ENCODE assay signal across 8 cellular contexts in genomic region chr22:39534591-39535301, GRCh38. TPM values are rescaled to one million over a fixed set of nuclear protein-coding genes. Genes with fewer than 3 reads are reported as not detected.
DNase-seq lines count a peak whose midpoint lies in the region; ATAC-seq and TF ChIP-seq lines count a peak whose summit lies in the region.

No MANE protein-coding gene starts in this region.

- ATAC-seq in heart left ventricle (peak in 3 of 4 donors; percentile 29 to 33 (median 33)), HG03135 (IDR thresholded peaks at IDR 0.05; ENCODE audit: unreplicated experiment) (no peak)

- peaks cover 36% of the 10 kb centered on the region for H3K36me3 Mint-ChIP-seq in Calu3 (ENCODE audit: insufficient read depth, unreplicated experiment)

- H3K4me1 ChIP-seq in HUES64 (ENCODE audit: insufficient read depth, low read length) (peaks cover 36% of the 10 kb centered on the region), heart left ventricle (peaks cover 2 to 33% (median 23%) of the 10 kb centered on the region in 12 donors), prostate gland (replicated peaks) (peaks cover 15% of the 10 kb centered on the region), vagina (peaks cover 38% of the 10 kb centered on the region)

- peak; percentile 87 for DNase-seq in Calu3
- peak; percentile 79 for DNase-seq in SK-N-DZ (ENCODE audit: low spot score)
- peak; percentile 83 for DNase-seq in activated naive CD4-positive, alpha-beta T cell treated with anti-CD3 and anti-CD28 coated beads, Interleukin-2, amount 50 U/mL, for 16 hours
- DNase-seq in heart left ventricle = peak; percentile 76 to 90 (median 84)
- DNase-seq in prostate gland (ENCODE audit: low spot score) = peak; percentile 80
- DNase-seq in vagina (ENCODE audit: extremely low spot score in 2 of 2) = no peak

- peaks cover 14% of the 10 kb centered on the region for H3K36me3 ChIP-seq in HUES64 (ENCODE audit: insufficient read depth, low read length)
- H3K36me3 ChIP-seq in heart left ventricle = peaks cover 0 to 16% (median 6%) of the 10 kb centered on the region in 9 donors
- no peaks in the 10 kb centered on the region for H3K36me3 ChIP-seq in prostate gland
- peaks cover 0 to under 1% of the 10 kb centered on the region in 2 donors for H3K36me3 ChIP-seq in vagina

- H3K9me3 Mint-ChIP-seq in Calu3 (ENCODE audit: low read depth, unreplicated experiment) = no peaks in the 10 kb centered on the region

- 10% methylated on average over 38 of the region's 40 CpGs for WGBS in HUES64
- WGBS in heart left ventricle, 4 donors = 7 to 17% (median 8%) methylated on average over 18 to 40 of the region's 40 CpGs
- WGBS in prostate gland = 8% methylated on average over 40 of the region's 40 CpGs

- H3K4me3 ChIP-seq in HUES64 (ENCODE audit: low read length) = peak overlapping the region; percentile 45
- peak overlapping the region in 4 of 12 donors; percentile 5 to 28 (median 20) for H3K4me3 ChIP-seq in heart left ventricle
- H3K4me3 ChIP-seq in prostate gland = no peak overlapping the region
- peak overlapping the region; percentile 14 to 15 for H3K4me3 ChIP-seq in vagina

- BruUV-seq in Calu3 (replicated peaks; lab: Mats Ljungman, UMichigan) = no TSS peak

- peak overlapping the region; percentile 47; the same call in 1 of the 2 replicates for H3K27ac ChIP-seq in HUES64 (ENCODE audit: low read depth, low read length)
- peak overlapping the region in 1 of 12 donors; percentile 53 for H3K27ac ChIP-seq in heart left ventricle
- H3K27ac ChIP-seq in prostate gland = peak overlapping the region in 1 of 2 donors; percentile 6
- no peak overlapping the region for H3K27ac ChIP-seq in vagina

- no peak overlapping the region for H3K4me3 Mint-ChIP-seq in Calu3 (ENCODE audit: low read depth, unreplicated experiment)

- H3K9me3 ChIP-seq in HUES64 (ENCODE audit: insufficient read depth, low read depth, low read length) (no peaks in the 10 kb centered on the region), heart left ventricle (no peaks in the 10 kb centered on the region), prostate gland (no peaks in the 10 kb centered on the region), vagina (no peaks in the 10 kb centered on the region)

- TF ChIP-seq CTCF in Calu3 (IDR thresholded peaks at IDR 0.05; ENCODE audit: unreplicated experiment) (peak; percentile 95), heart left ventricle (IDR thresholded peaks at IDR 0.05) (peak; percentile 88 to 96 (median 92)), prostate gland (IDR thresholded peaks at IDR 0.05) (peak; percentile 83 to 97 (median 94)), vagina (IDR thresholded peaks at IDR 0.05) (peak; percentile 86 to 97 (median 96))

- CTCF ChIA-PET in Calu3 (lab: Charles Lee) = interaction anchor here (0.6 to 2.1 kb wide), 6 partner anchors 97 to 502 kb away, joined by 3 to 8 read pairs (median 4); partner anchors contain the start of gene TAB1

- intact Hi-C loops in Calu3 (cut with micrococcal nuclease; ENCODE audit: unreplicated experiment) = loop anchor here (5.0 kb wide), 1 partner anchor 503 kb away; no protein-coding TSS in a partner anchor
- intact Hi-C loops in heart left ventricle (cut with DNase I) = loop anchor here (1.0 to 10.0 kb wide), 14 partner anchors 192 to 1103 kb away; partner anchors contain the start of genes ADSL (in 9 of the 10) and MRTFA (in 1 of the 10)
- intact Hi-C loops in prostate gland (cut with DNase I) = loop anchor here (5.0 to 10.0 kb wide), 3 partner anchors 488 to 810 kb away; partner anchors contain the start of gene ADSL
- intact Hi-C loops in vagina (cut with DNase I) = loop anchor here (10.0 kb wide), 1 partner anchor 810 kb away; the partner anchor contains the start of gene ADSL

- TF ChIP-seq POLR2A in heart left ventricle (IDR thresholded peaks at IDR 0.05) = no peak
- TF ChIP-seq POLR2A in prostate gland (IDR thresholded peaks at IDR 0.05) = no peak
- no peak for TF ChIP-seq POLR2A in vagina (IDR thresholded peaks at IDR 0.05)

- H3K9ac ChIP-seq in HUES64 (ENCODE audit: low read depth, low read length) = peak overlapping the region; percentile 59

- H3K4me1 Mint-ChIP-seq in Calu3 (ENCODE audit: low read depth, unreplicated experiment) = peaks cover 25% of the 10 kb centered on the region

- no peak overlapping the region for H3K27ac Mint-ChIP-seq in Calu3 (ENCODE audit: unreplicated experiment)

- H3K27me3 ChIP-seq in HUES64 (ENCODE audit: insufficient read depth, low read length) = no peaks in the 10 kb centered on the region
- no peaks in the 10 kb centered on the region for H3K27me3 ChIP-seq in heart left ventricle
- no peaks in the 10 kb centered on the region for H3K27me3 ChIP-seq in prostate gland (replicated peaks; ENCODE audit: insufficient read depth)
- H3K27me3 ChIP-seq in vagina = no peaks in the 10 kb centered on the region

- peaks cover 4% of the 10 kb centered on the region for H3K27me3 Mint-ChIP-seq in Calu3 (ENCODE audit: unreplicated experiment)

RNA-seq across cellular contexts. Expression of gene RPS19BP1, which starts 2.2 kb away (rescaled TPM):
- total RNA-seq in Calu3 (2022) (82.9 and 87.7 TPM in 2 replicates), heart left ventricle (100 to 1,000 TPM in 2 of 9 donors, 10 to 100 TPM in 7; 33.2 to 108 (median 44.5) TPM), prostate gland (100 to 1,000 TPM; 186 to 264 TPM), vagina (107 TPM)
- 99.3 TPM for polyA plus RNA-seq in HUES64 (2013, experiment 1 of 2)
- 85.9 TPM for polyA plus RNA-seq in HUES64 (2013, experiment 2 of 2)
- 151 and 169 TPM in 2 replicates for polyA plus RNA-seq in SK-N-DZ (2014; cell fraction: cytosol; rRNA removed)
- polyA plus RNA-seq in SK-N-DZ (2014; cell fraction: nucleus; rRNA removed) = 143 and 168 TPM in 2 replicates
- 100 to 1,000 TPM; 154 to 220 TPM for polyA plus RNA-seq in heart left ventricle

RNA-seq across cellular contexts. Expression of gene ATF4, which starts 14.4 kb away (rescaled TPM):
- total RNA-seq in Calu3 (2022) = 294 and 372 TPM in 2 replicates
- 352 TPM for polyA plus RNA-seq in HUES64 (2013, experiment 1 of 2)
- 363 TPM for polyA plus RNA-seq in HUES64 (2013, experiment 2 of 2)
- polyA plus RNA-seq in SK-N-DZ (2014; cell fraction: cytosol; rRNA removed) = 496 and 507 TPM in 2 replicates
- polyA plus RNA-seq in SK-N-DZ (2014; cell fraction: nucleus; rRNA removed) = 518 and 549 TPM in 2 replicates
- total RNA-seq in heart left ventricle = 100 to 1,000 TPM; 117 to 322 (median 168) TPM
- polyA plus RNA-seq in heart left ventricle = 100 to 1,000 TPM; 378 to 458 TPM
- 100 to 1,000 TPM; 294 to 334 TPM for total RNA-seq in prostate gland
- 246 TPM for total RNA-seq in vagina

RNA-seq across cellular contexts. Expression of gene MIEF1, which starts 32.7 kb away (rescaled TPM):
- total RNA-seq in Calu3 (2022) (39.2 and 44.3 TPM in 2 replicates), heart left ventricle (10 to 100 TPM; 15.4 to 25.2 (median 18.7) TPM), prostate gland (10 to 100 TPM; 24.0 to 38.6 TPM), vagina (18.9 TPM)
- 24.8 TPM for polyA plus RNA-seq in HUES64 (2013, experiment 1 of 2)
- polyA plus RNA-seq in HUES64 (2013, experiment 2 of 2) = 23.8 TPM
- 30.9 and 38.7 TPM in 2 replicates for polyA plus RNA-seq in SK-N-DZ (2014; cell fraction: cytosol; rRNA removed)
- polyA plus RNA-seq in SK-N-DZ (2014; cell fraction: nucleus; rRNA removed) = 13.4 and 15.8 TPM in 2 replicates
- 10 to 100 TPM in 1 of 2 donors, 1 to 10 TPM in 1; 6.5 to 22.3 TPM for polyA plus RNA-seq in heart left ventricle

RNA-seq across cellular contexts. Expression of gene CACNA1I, which starts 35.8 kb away (rescaled TPM):
- total RNA-seq in Calu3 (2022) (0.05 and 0.07 TPM in 2 replicates), heart left ventricle (under 1 TPM in 3 of 9 donors, not detected in 6; 0.02 to 0.07 (median 0.04) TPM), prostate gland (under 1 TPM; 0.05 to 0.68 TPM), vagina (1.2 TPM)
- 0.30 TPM for polyA plus RNA-seq in HUES64 (2013, experiment 1 of 2)
- polyA plus RNA-seq in HUES64 (2013, experiment 2 of 2) = 0.38 TPM
- polyA plus RNA-seq in SK-N-DZ (2014; cell fraction: cytosol; rRNA removed) = not detected in 2 replicates
- not detected in 2 replicates for polyA plus RNA-seq in SK-N-DZ (2014; cell fraction: nucleus; rRNA removed)
- polyA plus RNA-seq in heart left ventricle = under 1 TPM; 0.01 to 0.04 TPM

Comparison
In these comparisons a context has a peak if more than half of its experiments do, and no peak if none do; other contexts are left out.
1. DNase-seq: peak in Calu3 (single experiment), SK-N-DZ (single experiment), activated naive CD4-positive, alpha-beta T cell treated with anti-CD3 and anti-CD28 coated beads, Interleukin-2, amount 50 U/mL, for 16 hours (single experiment), heart left ventricle (5 of 5) and prostate gland (single experiment); none in vagina (0 of 2).
2. H3K4me3 ChIP-seq: peak in HUES64 (single experiment) and vagina (2 of 2); none in prostate gland (0 of 2).
3. Peak in every context shown above with its lines, with median percentiles within 50 percentile points of each other: CTCF ChIP-seq.